ENCODE assay signal across 18 cellular contexts in the genomic region with DNA sequence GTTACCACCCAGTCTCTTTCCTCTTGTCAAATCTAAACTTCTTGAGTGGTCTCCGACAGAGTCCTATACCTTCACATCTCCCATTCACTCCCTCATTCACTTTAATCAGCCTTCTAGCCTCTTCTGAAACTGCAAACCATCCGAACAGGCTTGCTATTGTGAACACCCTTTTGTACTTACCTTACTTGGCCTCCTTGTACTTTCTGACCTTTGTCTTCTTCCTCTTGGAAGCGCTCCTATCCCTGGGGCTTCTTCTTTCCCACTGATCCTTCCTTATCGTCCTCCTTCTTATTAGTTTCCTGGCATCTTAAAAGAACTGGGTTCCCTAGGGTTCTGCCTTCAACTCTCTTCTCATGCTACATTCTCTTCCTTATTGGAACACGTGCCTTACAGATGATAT.
DNase-seq lines count a peak whose midpoint lies in the region; ATAC-seq and TF ChIP-seq lines count a peak whose summit lies in the region.
"Had no signal": no experiment of that assay in that cellular context is flagged by ENCODE, and none has a peak within 500 bp of the region (broad histone marks: within the 10 kb centered on the region; RNA-seq: fewer than 3 reads in every experiment).

No MANE protein-coding gene starts in this region.

- CTCF ChIA-PET in Caco-2 (lab: Charles Lee): no interaction called here

- H3K4me3 ChIP-seq in Caco-2 (ENCODE audit: low read depth, low read length) (no peak overlapping the region), mucosa of descending colon (no peak overlapping the region)
- H3K4me3 ChIP-seq: MG63 had no signal

- H3K4me1 ChIP-seq in Caco-2 (peaks cover 17% of the 10 kb centered on the region; the same call in 1 of the 2 replicates), mucosa of descending colon (ENCODE audit: low read depth) (no peaks in the 10 kb centered on the region)

- DNase-seq in activated naive CD4-positive, alpha-beta T cell (lab: John Stamatoyannopoulos, UW): no peak
- no peak for DNase-seq in Caco-2
- no peak for DNase-seq in activated naive CD8-positive, alpha-beta T cell treated with anti-CD3 and anti-CD28 coated beads, Interleukin-2, amount 50 U/mL, for 24 hours
- no peak for DNase-seq in mucosa of descending colon
- DNase-seq in foreskin melanocyte: no peak
- DNase-seq in activated effector memory CD4-positive, alpha-beta T cell treated with Interleukin-2 at 50 U/mL for 16 hours: no peak
- no peak for DNase-seq in nucleus accumbens (lab: John Stamatoyannopoulos, UW)
- DNase-seq: BE2C, DMS79, Kasumi-1, MG63, NCI-H1417, NCI-H1694 treated with DMSO at 0.1 percent for 48 hours, NCI-H2081 treated with DMSO at 0.1 percent for 48 hours, NCI-H2171 treated with DMSO at 0.1 percent for 48 hours, NCI-H446, NCI-H526 had no signal

- BruUV-seq in Caco-2 (replicated peaks; lab: Mats Ljungman, UMichigan): no TSS peak

- no peak overlapping the region for H3K4me3 Mint-ChIP-seq in activated naive CD4-positive, alpha-beta T cell treated with anti-CD3 and anti-CD28 coated beads, Interleukin-2, amount 50 U/mL, for 24 hours
- no peak overlapping the region for H3K4me3 Mint-ChIP-seq in Caco-2 (ENCODE audit: unreplicated experiment)
- H3K4me3 Mint-ChIP-seq in activated naive CD8-positive, alpha-beta T cell treated with anti-CD3 and anti-CD28 coated beads, Interleukin-2, amount 50 U/mL, for 24 hours: no peak overlapping the region

- H3K36me3 ChIP-seq in Caco-2 (ENCODE audit: control insufficient read depth, insufficient read depth, low read length) (no peaks in the 10 kb centered on the region), mucosa of descending colon (ENCODE audit: low read depth) (no peaks in the 10 kb centered on the region)
- H3K36me3 ChIP-seq: BE2C, MG63 had no signal

- peak overlapping the region; percentile 30 for H3K27ac Mint-ChIP-seq in activated naive CD4-positive, alpha-beta T cell treated with anti-CD3 and anti-CD28 coated beads, Interleukin-2, amount 50 U/mL, for 24 hours
- peak overlapping the region; percentile 60 for H3K27ac Mint-ChIP-seq in Caco-2 (ENCODE audit: unreplicated experiment)
- H3K27ac Mint-ChIP-seq in activated naive CD8-positive, alpha-beta T cell treated with anti-CD3 and anti-CD28 coated beads, Interleukin-2, amount 50 U/mL, for 24 hours: peak overlapping the region; percentile 29

- H3K27me3 ChIP-seq in Caco-2 (replicated peaks; ENCODE audit: control insufficient read depth, insufficient read depth, low read length): no peaks in the 10 kb centered on the region
- H3K27me3 ChIP-seq: BE2C, MG63 had no signal

- intact Hi-C loops in Caco-2 (cut with micrococcal nuclease; ENCODE audit: unreplicated experiment) (no loop called here), mucosa of descending colon (cut with DNase I, micrococcal nuclease) (no loop called here)

- POLR2A ChIA-PET in Caco-2 (lab: Charles Lee): no interaction called here

- no peaks in the 10 kb centered on the region for H3K27me3 Mint-ChIP-seq in activated naive CD4-positive, alpha-beta T cell treated with anti-CD3 and anti-CD28 coated beads, Interleukin-2, amount 50 U/mL, for 24 hours
- no peaks in the 10 kb centered on the region for H3K27me3 Mint-ChIP-seq in Caco-2 (ENCODE audit: insufficient read depth, unreplicated experiment)
- H3K27me3 Mint-ChIP-seq in activated naive CD8-positive, alpha-beta T cell treated with anti-CD3 and anti-CD28 coated beads, Interleukin-2, amount 50 U/mL, for 24 hours: no peaks in the 10 kb centered on the region

- H3K9me3 Mint-ChIP-seq in activated naive CD4-positive, alpha-beta T cell treated with anti-CD3 and anti-CD28 coated beads, Interleukin-2, amount 50 U/mL, for 24 hours: no peaks in the 10 kb centered on the region
- peaks cover 11% of the 10 kb centered on the region for H3K9me3 Mint-ChIP-seq in Caco-2 (ENCODE audit: unreplicated experiment)
- H3K9me3 Mint-ChIP-seq in activated naive CD8-positive, alpha-beta T cell treated with anti-CD3 and anti-CD28 coated beads, Interleukin-2, amount 50 U/mL, for 24 hours: peaks cover 9% of the 10 kb centered on the region

- ATAC-seq in activated naive CD8-positive, alpha-beta T cell treated with anti-CD3 and anti-CD28 coated beads, Interleukin-2, amount 50 U/mL, for 24 hours: no peak
- peak; percentile 57 for ATAC-seq in mucosa of descending colon

- peaks cover 47% of the 10 kb centered on the region for H3K4me1 Mint-ChIP-seq in activated naive CD4-positive, alpha-beta T cell treated with anti-CD3 and anti-CD28 coated beads, Interleukin-2, amount 50 U/mL, for 24 hours
- H3K4me1 Mint-ChIP-seq in Caco-2 (ENCODE audit: low read depth, unreplicated experiment): peaks cover 22% of the 10 kb centered on the region
- H3K4me1 Mint-ChIP-seq in activated naive CD8-positive, alpha-beta T cell treated with anti-CD3 and anti-CD28 coated beads, Interleukin-2, amount 50 U/mL, for 24 hours: peaks cover 64% of the 10 kb centered on the region

- H3K9me3 ChIP-seq in Caco-2: no peaks in the 10 kb centered on the region
- no peaks in the 10 kb centered on the region for H3K9me3 ChIP-seq in mucosa of descending colon
- H3K9me3 ChIP-seq: MG63 had no signal

- TF ChIP-seq CTCF in Caco-2 (IDR thresholded peaks at IDR 0.05; ENCODE audit: insufficient read depth in 1 of 2, low read depth in 1 of 2, low read length in 1 of 2, severe bottlenecking in 1 of 2, unreplicated experiment in 1 of 2): no peak
- TF ChIP-seq CTCF in mucosa of descending colon (IDR thresholded peaks at IDR 0.05): no peak

- no peaks in the 10 kb centered on the region for H3K36me3 Mint-ChIP-seq in activated naive CD4-positive, alpha-beta T cell treated with anti-CD3 and anti-CD28 coated beads, Interleukin-2, amount 50 U/mL, for 24 hours
- no peaks in the 10 kb centered on the region for H3K36me3 Mint-ChIP-seq in Caco-2 (ENCODE audit: insufficient read depth, unreplicated experiment)
- peaks cover 4% of the 10 kb centered on the region for H3K36me3 Mint-ChIP-seq in activated naive CD8-positive, alpha-beta T cell treated with anti-CD3 and anti-CD28 coated beads, Interleukin-2, amount 50 U/mL, for 24 hours (ENCODE audit: low read depth)
